In the genomic region with DNA sequence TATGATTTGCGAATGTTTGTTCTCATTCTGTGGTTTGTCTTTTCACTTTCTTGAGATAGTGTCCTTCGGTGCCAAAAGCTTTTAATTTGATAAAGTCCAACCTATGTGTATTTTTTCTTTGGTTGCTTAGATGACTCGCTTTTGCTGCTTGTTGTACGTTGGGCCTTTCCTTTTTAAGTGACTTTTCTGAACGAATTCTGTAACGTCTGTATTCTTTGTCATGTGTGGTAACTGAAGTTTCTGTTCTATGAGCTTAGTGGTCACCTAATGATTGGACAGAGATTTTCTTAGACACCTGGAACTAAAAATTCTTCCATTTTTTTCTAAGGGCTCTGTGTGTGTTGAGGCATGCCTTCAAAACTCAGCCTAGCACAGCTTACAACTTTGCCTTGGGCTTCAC, we compare ENCODE assay signal across 12 cellular contexts. TPM values are rescaled to one million over a fixed set of nuclear protein-coding genes. Genes with fewer than 3 reads are reported as not detected.
"Had no signal": no experiment of that assay in that cellular context is flagged by ENCODE, and none has a peak within 500 bp of the region (broad histone marks: within the 10 kb centered on the region; RNA-seq: fewer than 3 reads in every experiment).

No MANE protein-coding gene starts in this region.

- H3K4me3 ChIP-seq: GM23248, GM23338, HAP-1 had no signal

- H3K9ac ChIP-seq: GM23248 had no signal

- ATAC-seq: GM23338, HCT116 had no signal

- H3K27ac ChIP-seq: GM23248 had no signal

- H3K36me3 ChIP-seq: HAP-1 had no signal

- H3K4me1 ChIP-seq: HAP-1 had no signal

- H3K4me2 ChIP-seq: GM23338 had no signal

- DNase-seq: GM23248, GOT3, H7, H9, HCEC 1CT, HFFc6 had no signal

- FAIRE-seq: H1, H54 had no signal

- H2AFZ ChIP-seq: GM23248, GM23338 had no signal

- H3K9me3 ChIP-seq: HAP-1 had no signal

RNA-seq across cellular contexts. Expression of gene PROKR1, which starts 19.6 kb away (rescaled TPM):
- total RNA-seq: H4, HFFc6 had no signal
- polyA plus RNA-seq: GM23248 had no signal
